8 cellular contexts compared by ENCODE assay signal in genomic region chr19:49127674-49128544, GRCh38. TPM values are rescaled to one million over a fixed set of nuclear protein-coding genes. Genes with fewer than 3 reads are reported as not detected.
DNase-seq lines count a peak whose midpoint lies in the region; ATAC-seq and TF ChIP-seq lines count a peak whose summit lies in the region.

No MANE protein-coding gene starts in this region.

- no peak overlapping the region for H3K9ac ChIP-seq in SK-N-MC (ENCODE audit: insufficient read length)

- no peaks in the 10 kb centered on the region for H3K36me3 ChIP-seq in GM06990 (ENCODE audit: control insufficient read depth, insufficient read depth, low read length)
- H3K36me3 ChIP-seq in SK-N-MC (ENCODE audit: insufficient read depth, low read length), result peaks cover 25% of the 10 kb centered on the region
- H3K36me3 ChIP-seq in ovary, result no peaks in the 10 kb centered on the region
- H3K36me3 ChIP-seq in thymus (ENCODE audit: control insufficient read depth, insufficient read depth), result no peaks in the 10 kb centered on the region

- peak; percentile 93 for DNase-seq in GM06990 (ENCODE audit: extremely low read depth, insufficient read length)
- peak; percentile 93 for DNase-seq in NB4 (ENCODE audit: low read depth)
- DNase-seq in SK-N-MC (ENCODE audit: low read depth, low spot score), result peak; percentile 95
- peak; percentile 97 for DNase-seq in glutamatergic neuron
- DNase-seq in ovary, result peak; percentile 95 to 97 (median 96)

- TF ChIP-seq CTCF in GM06990 (IDR thresholded peaks at IDR 0.05; ENCODE audit: insufficient read depth, low read length, poor library complexity, severe bottlenecking) (peak; percentile 20), NB4 (IDR thresholded peaks at IDR 0.05; ENCODE audit: low read depth, low read length) (no peak), glutamatergic neuron (IDR thresholded peaks at IDR 0.05; ENCODE audit: partially characterized antibody, unreplicated experiment) (no peak), ovary (IDR thresholded peaks at IDR 0.05) (peak in 1 of 3 donors; percentile 43)

- H3K27ac Mint-ChIP-seq in activated naive CD4-positive, alpha-beta T cell treated with anti-CD3 and anti-CD28 coated beads, Interleukin-2, amount 50 U/mL, for 24 hours, result peak overlapping the region; percentile 78
- peak overlapping the region; percentile 56 for H3K27ac Mint-ChIP-seq in glutamatergic neuron (ENCODE audit: unreplicated experiment)

- peak overlapping the region; percentile 89; the same call in 1 of the 2 replicates for H3K27ac ChIP-seq in SK-N-MC
- H3K27ac ChIP-seq in ovary, result no peak overlapping the region
- H3K27ac ChIP-seq in thymus (ENCODE audit: low read depth), result peak overlapping the region; percentile 19

- no peaks in the 10 kb centered on the region for H3K36me3 Mint-ChIP-seq in activated naive CD4-positive, alpha-beta T cell treated with anti-CD3 and anti-CD28 coated beads, Interleukin-2, amount 50 U/mL, for 24 hours
- peaks cover 6% of the 10 kb centered on the region for H3K36me3 Mint-ChIP-seq in glutamatergic neuron (ENCODE audit: unreplicated experiment)

- intact Hi-C loops in ovary (cut with DNase I), result no loop called here

- peak overlapping the region; percentile 58 for H3K4me3 ChIP-seq in GM06990 (replicated peaks; ENCODE audit: low read depth, low read length)
- H3K4me3 ChIP-seq in NB4 (ENCODE audit: low read depth, low read length), result peak overlapping the region; percentile 61
- H3K4me3 ChIP-seq in SK-N-MC, result peak overlapping the region; percentile 92
- H3K4me3 ChIP-seq in ovary, result peak overlapping the region; percentile 32
- peak overlapping the region; percentile 54 for H3K4me3 ChIP-seq in thymus (ENCODE audit: low read length)

- H3K27me3 ChIP-seq in GM06990 (replicated peaks; ENCODE audit: control insufficient read depth, insufficient read depth, low read length) (no peaks in the 10 kb centered on the region), ovary (no peaks in the 10 kb centered on the region), thymus (ENCODE audit: control insufficient read depth, insufficient read depth) (peaks cover 10% of the 10 kb centered on the region)

- no peak for TF ChIP-seq EP300 in ovary (IDR thresholded peaks at IDR 0.05)

- H3K9me3 ChIP-seq in SK-N-MC (ENCODE audit: low read depth, low read length) (no peaks in the 10 kb centered on the region), ovary (no peaks in the 10 kb centered on the region), thymus (ENCODE audit: control insufficient read depth) (peaks cover 1% of the 10 kb centered on the region)

- H3K9me3 Mint-ChIP-seq in activated naive CD4-positive, alpha-beta T cell treated with anti-CD3 and anti-CD28 coated beads, Interleukin-2, amount 50 U/mL, for 24 hours, result no peaks in the 10 kb centered on the region
- H3K9me3 Mint-ChIP-seq in glutamatergic neuron (ENCODE audit: unreplicated experiment), result peaks cover 7% of the 10 kb centered on the region

- 3 to 4% (median 4%) methylated on average over 63 of the region's 63 CpGs for WGBS in ovary, 3 donors
- WGBS in thymus, result 4% methylated on average over 63 of the region's 63 CpGs

- peak overlapping the region; percentile 88 for H3K4me3 Mint-ChIP-seq in activated naive CD4-positive, alpha-beta T cell treated with anti-CD3 and anti-CD28 coated beads, Interleukin-2, amount 50 U/mL, for 24 hours
- H3K4me3 Mint-ChIP-seq in glutamatergic neuron (ENCODE audit: unreplicated experiment), result peak overlapping the region; percentile 83

- no peaks in the 10 kb centered on the region for H3K27me3 Mint-ChIP-seq in activated naive CD4-positive, alpha-beta T cell treated with anti-CD3 and anti-CD28 coated beads, Interleukin-2, amount 50 U/mL, for 24 hours
- peaks cover 15% of the 10 kb centered on the region for H3K27me3 Mint-ChIP-seq in glutamatergic neuron (ENCODE audit: unreplicated experiment)

- ATAC-seq in HG02571 (IDR thresholded peaks at IDR 0.05; ENCODE audit: unreplicated experiment), result peak; percentile 85

- peak; percentile 48 for TF ChIP-seq POLR2A in NB4 (IDR thresholded peaks at IDR 0.05; ENCODE audit: extremely low read depth, insufficient read length)
- no peak for TF ChIP-seq POLR2A in ovary (IDR thresholded peaks at IDR 0.05)

- H3K4me1 ChIP-seq in ovary (ENCODE audit: insufficient read depth) (peaks cover 4% of the 10 kb centered on the region), thymus (ENCODE audit: control insufficient read depth, insufficient read depth, low read length) (peaks cover 9% of the 10 kb centered on the region)

- H3K4me1 Mint-ChIP-seq in activated naive CD4-positive, alpha-beta T cell treated with anti-CD3 and anti-CD28 coated beads, Interleukin-2, amount 50 U/mL, for 24 hours, result peaks cover 20% of the 10 kb centered on the region
- H3K4me1 Mint-ChIP-seq in glutamatergic neuron (ENCODE audit: low read depth, unreplicated experiment), result peaks cover 13% of the 10 kb centered on the region

RNA-seq across cellular contexts. Expression of gene PPFIA3, which starts 8.6 kb away (rescaled TPM):
- total RNA-seq in glutamatergic neuron (ENCODE audit: unreplicated experiment), result 104 TPM
- total RNA-seq in ovary, result 1 to 10 TPM in 6 of 7 donors, under 1 TPM in 1; 0.72 to 6.1 (median 3.2) TPM
- 1 to 10 TPM in 1 of 2 donors, under 1 TPM in 1; 0.55 to 5.8 TPM for polyA plus RNA-seq in ovary
- polyA plus RNA-seq in thymus, result 14.1 TPM

RNA-seq across cellular contexts. Expression of gene C19orf73, which starts 9.0 kb away (rescaled TPM):
- 3.2 TPM for total RNA-seq in glutamatergic neuron (ENCODE audit: unreplicated experiment)
- 1 to 10 TPM in 1 of 7 donors, under 1 TPM in 3, not detected in 3; 0.45 to 1.5 (median 0.46) TPM for total RNA-seq in ovary
- polyA plus RNA-seq in ovary, result under 1 TPM in 1 of 2 donors, not detected in 1; 0.42 TPM
- 4.0 TPM for polyA plus RNA-seq in thymus

RNA-seq across cellular contexts. Expression of gene LIN7B, which starts 13.7 kb away (rescaled TPM):
- 32.6 TPM for total RNA-seq in glutamatergic neuron (ENCODE audit: unreplicated experiment)
- 1 to 10 TPM; 6.6 to 9.8 (median 8.5) TPM for total RNA-seq in ovary
- polyA plus RNA-seq in ovary, result 1 to 10 TPM in 1 of 2 donors, under 1 TPM in 1; 0.82 to 8.9 TPM
- polyA plus RNA-seq in thymus, result 9.0 TPM

RNA-seq across cellular contexts. Expression of gene HRC, which starts 27.3 kb away (rescaled TPM):
- total RNA-seq in glutamatergic neuron (ENCODE audit: unreplicated experiment), result 26.6 TPM
- 1 to 10 TPM in 5 of 7 donors, under 1 TPM in 2; 0.36 to 3.0 (median 2.1) TPM for total RNA-seq in ovary
- 10 to 100 TPM in 1 of 2 donors, 1 to 10 TPM in 1; 4.0 to 10.5 TPM for polyA plus RNA-seq in ovary
- polyA plus RNA-seq in thymus, result 1.1 TPM

RNA-seq across cellular contexts. Expression of gene TRPM4, which starts 29.7 kb away (rescaled TPM):
- total RNA-seq in glutamatergic neuron (ENCODE audit: unreplicated experiment), result 54.1 TPM
- total RNA-seq in ovary, result 10 to 100 TPM in 2 of 7 donors, 1 to 10 TPM in 5; 1.2 to 12.2 (median 8.2) TPM
- polyA plus RNA-seq in ovary, result 1 to 10 TPM; 1.1 to 5.1 TPM
- 7.6 TPM for polyA plus RNA-seq in thymus

Comparison
In these comparisons a context has a peak if more than half of its experiments do, and no peak if none do; other contexts are left out.
1. H3K4me3 ChIP-seq: peak in every context shown above with its lines; median percentile 92 in SK-N-MC; 61 in NB4; 58 in GM06990; 54 in thymus; 32 in ovary.
2. H3K27ac ChIP-seq: peak in SK-N-MC (single experiment) and thymus (single experiment); none in ovary (0 of 2).
3. RNA of gene PPFIA3, which starts 8.6 kb away (total RNA-seq): 104 TPM in glutamatergic neuron (single experiment); 0.72 to 6.1 TPM in ovary; every median in the first group is over 10 times any median in the second.
4. Peak in every context shown above with its lines, with median percentiles within 50 percentile points of each other: DNase-seq.